In the genomic region with DNA sequence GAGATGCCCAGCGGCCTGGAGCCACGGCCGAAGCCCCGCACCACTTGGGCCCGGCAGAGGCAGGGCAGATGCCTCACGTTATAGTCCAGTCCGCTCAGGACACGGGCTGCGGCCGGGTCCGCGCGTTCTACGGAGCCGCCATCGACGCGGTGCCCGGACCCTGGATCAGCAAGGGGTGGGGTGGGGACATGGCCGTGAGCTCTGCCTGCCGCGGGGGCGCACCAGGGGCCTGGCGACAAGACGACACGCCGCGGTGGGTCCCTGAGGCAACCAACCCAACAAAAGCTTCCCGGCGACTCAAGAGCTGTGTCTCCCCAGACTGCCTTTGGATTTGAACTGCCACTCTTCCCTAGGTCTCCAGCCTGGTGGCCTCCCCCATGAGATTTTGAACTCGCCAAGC, we compare ENCODE assay signal across 16 cellular contexts.
DNase-seq lines count a peak whose midpoint lies in the region; ATAC-seq, FAIRE-seq and TF ChIP-seq lines count a peak whose summit lies in the region.
"Had no signal": no experiment of that assay in that cellular context is flagged by ENCODE, and none has a peak within 500 bp of the region (broad histone marks: within the 10 kb centered on the region; RNA-seq: fewer than 3 reads in every experiment).

No MANE protein-coding gene starts in this region.

- no peak for FAIRE-seq in kidney (lab: Jason Lieb, UNC)
- FAIRE-seq: GM12891, GM19239 had no signal

- 55 to 81% methylated on average over 3 to 31 of the region's 31 CpGs for WGBS in testis, 2 donors

- TF ChIP-seq CTCF in GM06990 (IDR thresholded peaks at IDR 0.05; ENCODE audit: insufficient read depth, low read length, poor library complexity, severe bottlenecking): no peak
- no peak for TF ChIP-seq CTCF in kidney (IDR thresholded peaks at IDR 0.05; ENCODE audit: borderline replicate concordance, extremely low read depth, insufficient read depth)
- TF ChIP-seq CTCF in testis (IDR thresholded peaks at IDR 0.05): no peak

- H3K9me3 ChIP-seq in kidney (ENCODE audit: control insufficient read depth in 1 of 2, low read length in 2 of 2) (no peaks in the 10 kb centered on the region), testis (no peaks in the 10 kb centered on the region)

- H3K4me1 ChIP-seq in kidney (ENCODE audit: control insufficient read depth in 1 of 2, insufficient read depth in 1 of 2, low read depth in 1 of 2, low read length in 2 of 2) (no peaks in the 10 kb centered on the region), testis (no peaks in the 10 kb centered on the region)

- H3K4me3 ChIP-seq in GM06990 (replicated peaks; ENCODE audit: low read depth, low read length) (no peak overlapping the region), kidney (ENCODE audit: low read length in 2 of 2) (no peak overlapping the region), testis (peak overlapping the region; percentile 24 to 29)
- H3K4me3 ChIP-seq: BLaER1 treated with 17β-estradiol and CSF1 and Interleukin-3, amounts not matched to agents 10 nM and 100 nM had no signal

- no peak overlapping the region for H3K9ac ChIP-seq in kidney (ENCODE audit: low read length in 2 of 2)
- H3K9ac ChIP-seq: BLaER1 treated with 17β-estradiol and CSF1 and Interleukin-3, amounts not matched to agents 10 nM and 100 nM had no signal

- no peak for ATAC-seq in Right ventricle myocardium inferior
- ATAC-seq: CD8-positive, alpha-beta T cell had no signal

- TF ChIP-seq POLR2A in testis (IDR thresholded peaks at IDR 0.05): no peak

- H3K27me3 ChIP-seq in GM06990 (replicated peaks; ENCODE audit: control insufficient read depth, insufficient read depth, low read length): no peaks in the 10 kb centered on the region
- H3K27me3 ChIP-seq in testis: no peaks in the 10 kb centered on the region
- H3K27me3 ChIP-seq: BLaER1 treated with 17β-estradiol and CSF1 and Interleukin-3, amounts not matched to agents 10 nM and 100 nM had no signal

- H3K36me3 ChIP-seq in GM06990 (ENCODE audit: control insufficient read depth, insufficient read depth, low read length) (no peaks in the 10 kb centered on the region), kidney (ENCODE audit: control insufficient read depth in 1 of 2, insufficient read depth in 2 of 2, low read length in 2 of 2) (no peaks in the 10 kb centered on the region), testis (ENCODE audit: low read depth, missing control alignments) (no peaks in the 10 kb centered on the region)
- H3K36me3 ChIP-seq: BLaER1 treated with 17β-estradiol and CSF1 and Interleukin-3, amounts not matched to agents 10 nM and 100 nM had no signal

- H3K27ac ChIP-seq in kidney (ENCODE audit: low read depth in 2 of 2, low read length in 2 of 2) (no peak overlapping the region), testis (no peak overlapping the region)
- H3K27ac ChIP-seq: BLaER1 treated with 17β-estradiol and CSF1 and Interleukin-3, amounts not matched to agents 10 nM and 100 nM had no signal

- DNase-seq in GM06990 (ENCODE audit: extremely low read depth, insufficient read length): peak; percentile 2
- DNase-seq in kidney: peak; percentile 64
- no peak for DNase-seq in testis
- no peak for DNase-seq in stimulated activated naive CD4-positive, alpha-beta T cell treated with Interleukin-2 at 50 U/mL for 16 hours (lab: John Stamatoyannopoulos, UW)
- no peak for DNase-seq in NCI-H2081 treated with DMSO at 0.1 percent for 48 hours (lab: John Stamatoyannopoulos, UW)
- no peak for DNase-seq in Right ventricle myocardium inferior (ENCODE audit: missing footprints)
- DNase-seq: Calu3; CD8-positive, alpha-beta T cell; DMS 273 treated with DMSO at 0.1 percent for 48 hours; DMS53; DND-41; EL; HCEC 1CT had no signal

- intact Hi-C loops in kidney (cut with DNase I): no loop called here
- intact Hi-C loops in testis (cut with DNase I; ENCODE audit: low total_unique reads): no loop called here
- intact Hi-C loops in Right ventricle myocardium inferior (cut with DNase I): no loop called here

Comparison
In these comparisons a context has a peak if more than half of its experiments do, and no peak if none do; other contexts are left out.
1. DNase-seq: peak in GM06990 (single experiment) and kidney (single experiment); none in testis (single experiment), stimulated activated naive CD4-positive, alpha-beta T cell treated with Interleukin-2 at 50 U/mL for 16 hours (single experiment), NCI-H2081 treated with DMSO at 0.1 percent for 48 hours (single experiment) and Right ventricle myocardium inferior (single experiment).
2. H3K4me3 ChIP-seq: peak in testis (2 of 2); none in GM06990 (single experiment) and kidney (0 of 2).